8 cellular contexts compared by ENCODE assay signal in genomic region chr2:8515390-8515761, GRCh38.
DNase-seq lines count a peak whose midpoint lies in the region; ATAC-seq and TF ChIP-seq lines count a peak whose summit lies in the region.

No MANE protein-coding gene starts in this region.

- H3K36me3 Mint-ChIP-seq in nephron progenitor cell (ENCODE audit: low read depth): peaks cover under 1% of the 10 kb centered on the region

- peaks cover 3% of the 10 kb centered on the region for H3K27me3 Mint-ChIP-seq in nephron progenitor cell (ENCODE audit: low read depth, poor library complexity)

- TF ChIP-seq CTCF in omental fat pad (IDR thresholded peaks at IDR 0.05) (no peak), nephron progenitor cell (IDR thresholded peaks at IDR 0.05) (no peak)

- DNase-seq in SIG-M5 (lab: John Stamatoyannopoulos, UW) (peak; percentile 77), omental fat pad (ENCODE audit: low spot score) (no peak), nephron progenitor cell (no peak), superior temporal gyrus (ENCODE audit: extremely low spot score) (no peak)
- DNase-seq in activated naive CD4-positive, alpha-beta T cell treated with anti-CD3 and anti-CD28 coated beads, Interleukin-2, amount 50 U/mL, for 16 hours: peak; percentile 29
- peak; percentile 47 for DNase-seq in stimulated activated CD4-positive, alpha-beta T cell treated with anti-CD3 and anti-CD28 coated beads, Interleukin-12 subunit alpha, Interleukin-12 subunit beta, amount 100 ng/mL, for 4 hours

- ATAC-seq in GM18870 (IDR thresholded peaks at IDR 0.05; ENCODE audit: unreplicated experiment): peak; percentile 54
- ATAC-seq in HG02938 (IDR thresholded peaks at IDR 0.05; ENCODE audit: unreplicated experiment): peak; percentile 64
- no peak for ATAC-seq in omental fat pad (ENCODE audit: low FRiP score)

- H3K4me1 Mint-ChIP-seq in nephron progenitor cell: peaks cover 13% of the 10 kb centered on the region

- H3K27ac Mint-ChIP-seq in nephron progenitor cell: no peak overlapping the region

- no peak overlapping the region for H3K4me3 Mint-ChIP-seq in nephron progenitor cell

- peaks cover 26% of the 10 kb centered on the region for H3K9me3 Mint-ChIP-seq in nephron progenitor cell

Comparison
In these comparisons a context has a peak if more than half of its experiments do, and no peak if none do; other contexts are left out.
1. DNase-seq: peak in SIG-M5 (single experiment), activated naive CD4-positive, alpha-beta T cell treated with anti-CD3 and anti-CD28 coated beads, Interleukin-2, amount 50 U/mL, for 16 hours (single experiment) and stimulated activated CD4-positive, alpha-beta T cell treated with anti-CD3 and anti-CD28 coated beads, Interleukin-12 subunit alpha, Interleukin-12 subunit beta, amount 100 ng/mL, for 4 hours (single experiment); none in omental fat pad (single experiment), nephron progenitor cell (single experiment) and superior temporal gyrus (single experiment).